ENCODE assay signal across 1 cellular context in the genomic region with DNA sequence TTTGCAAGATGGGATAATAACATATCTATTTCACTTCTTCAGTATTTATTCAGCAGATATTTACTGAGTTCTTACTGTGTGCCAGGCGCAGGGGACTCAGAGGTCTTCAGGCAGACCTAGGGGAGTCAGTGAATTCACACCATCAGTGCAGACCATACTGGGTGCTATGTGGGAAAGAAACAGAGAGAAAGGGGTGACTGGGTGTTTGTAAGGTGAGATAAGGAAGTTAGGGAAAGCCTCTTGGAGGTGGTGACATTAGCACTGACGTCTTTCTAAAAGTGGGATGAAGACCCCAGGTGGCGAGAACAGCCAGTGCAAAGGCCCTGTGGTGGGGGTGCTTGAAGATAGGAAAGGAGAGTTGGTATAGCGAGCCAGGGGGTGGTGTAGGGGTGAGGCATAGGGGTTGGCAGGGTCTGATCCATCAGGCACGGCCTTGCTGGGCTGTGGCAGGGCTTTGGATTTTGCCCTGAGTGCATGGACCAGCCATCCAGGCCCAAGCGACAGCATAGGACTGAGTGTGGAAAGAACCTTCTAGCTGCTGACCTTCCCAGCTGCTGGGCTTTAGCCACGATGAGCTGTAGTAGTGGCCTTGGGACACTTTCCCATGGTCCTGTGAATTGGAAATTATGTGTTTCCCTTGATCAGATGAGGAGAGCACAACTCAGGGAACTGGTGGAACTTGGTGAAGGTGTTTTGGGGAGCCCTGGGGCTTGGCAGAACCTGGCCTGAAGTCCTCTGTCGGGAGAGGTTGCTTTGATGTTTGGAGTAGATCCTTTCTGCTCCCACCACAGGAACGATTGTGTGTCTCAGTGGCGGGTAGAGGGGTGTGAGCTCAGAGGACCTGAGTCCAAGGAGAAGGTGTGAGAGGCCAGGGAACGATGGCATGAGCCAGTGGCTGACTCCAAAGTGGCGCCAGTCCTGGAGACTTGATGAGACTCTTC.
A peak's percentile ranks its signal among the peaks of the same experiment; 100 is the strongest.
TF ChIP-seq lines count a peak whose summit lies in the region.

No MANE protein-coding gene starts in this region.

TF ChIP-seq in HepG2, 621 proteins besides CTCF, POLR2A, EP300 and RAD21 (continued from another document and continues in another):
- TF ChIP-seq, protein P1, sequence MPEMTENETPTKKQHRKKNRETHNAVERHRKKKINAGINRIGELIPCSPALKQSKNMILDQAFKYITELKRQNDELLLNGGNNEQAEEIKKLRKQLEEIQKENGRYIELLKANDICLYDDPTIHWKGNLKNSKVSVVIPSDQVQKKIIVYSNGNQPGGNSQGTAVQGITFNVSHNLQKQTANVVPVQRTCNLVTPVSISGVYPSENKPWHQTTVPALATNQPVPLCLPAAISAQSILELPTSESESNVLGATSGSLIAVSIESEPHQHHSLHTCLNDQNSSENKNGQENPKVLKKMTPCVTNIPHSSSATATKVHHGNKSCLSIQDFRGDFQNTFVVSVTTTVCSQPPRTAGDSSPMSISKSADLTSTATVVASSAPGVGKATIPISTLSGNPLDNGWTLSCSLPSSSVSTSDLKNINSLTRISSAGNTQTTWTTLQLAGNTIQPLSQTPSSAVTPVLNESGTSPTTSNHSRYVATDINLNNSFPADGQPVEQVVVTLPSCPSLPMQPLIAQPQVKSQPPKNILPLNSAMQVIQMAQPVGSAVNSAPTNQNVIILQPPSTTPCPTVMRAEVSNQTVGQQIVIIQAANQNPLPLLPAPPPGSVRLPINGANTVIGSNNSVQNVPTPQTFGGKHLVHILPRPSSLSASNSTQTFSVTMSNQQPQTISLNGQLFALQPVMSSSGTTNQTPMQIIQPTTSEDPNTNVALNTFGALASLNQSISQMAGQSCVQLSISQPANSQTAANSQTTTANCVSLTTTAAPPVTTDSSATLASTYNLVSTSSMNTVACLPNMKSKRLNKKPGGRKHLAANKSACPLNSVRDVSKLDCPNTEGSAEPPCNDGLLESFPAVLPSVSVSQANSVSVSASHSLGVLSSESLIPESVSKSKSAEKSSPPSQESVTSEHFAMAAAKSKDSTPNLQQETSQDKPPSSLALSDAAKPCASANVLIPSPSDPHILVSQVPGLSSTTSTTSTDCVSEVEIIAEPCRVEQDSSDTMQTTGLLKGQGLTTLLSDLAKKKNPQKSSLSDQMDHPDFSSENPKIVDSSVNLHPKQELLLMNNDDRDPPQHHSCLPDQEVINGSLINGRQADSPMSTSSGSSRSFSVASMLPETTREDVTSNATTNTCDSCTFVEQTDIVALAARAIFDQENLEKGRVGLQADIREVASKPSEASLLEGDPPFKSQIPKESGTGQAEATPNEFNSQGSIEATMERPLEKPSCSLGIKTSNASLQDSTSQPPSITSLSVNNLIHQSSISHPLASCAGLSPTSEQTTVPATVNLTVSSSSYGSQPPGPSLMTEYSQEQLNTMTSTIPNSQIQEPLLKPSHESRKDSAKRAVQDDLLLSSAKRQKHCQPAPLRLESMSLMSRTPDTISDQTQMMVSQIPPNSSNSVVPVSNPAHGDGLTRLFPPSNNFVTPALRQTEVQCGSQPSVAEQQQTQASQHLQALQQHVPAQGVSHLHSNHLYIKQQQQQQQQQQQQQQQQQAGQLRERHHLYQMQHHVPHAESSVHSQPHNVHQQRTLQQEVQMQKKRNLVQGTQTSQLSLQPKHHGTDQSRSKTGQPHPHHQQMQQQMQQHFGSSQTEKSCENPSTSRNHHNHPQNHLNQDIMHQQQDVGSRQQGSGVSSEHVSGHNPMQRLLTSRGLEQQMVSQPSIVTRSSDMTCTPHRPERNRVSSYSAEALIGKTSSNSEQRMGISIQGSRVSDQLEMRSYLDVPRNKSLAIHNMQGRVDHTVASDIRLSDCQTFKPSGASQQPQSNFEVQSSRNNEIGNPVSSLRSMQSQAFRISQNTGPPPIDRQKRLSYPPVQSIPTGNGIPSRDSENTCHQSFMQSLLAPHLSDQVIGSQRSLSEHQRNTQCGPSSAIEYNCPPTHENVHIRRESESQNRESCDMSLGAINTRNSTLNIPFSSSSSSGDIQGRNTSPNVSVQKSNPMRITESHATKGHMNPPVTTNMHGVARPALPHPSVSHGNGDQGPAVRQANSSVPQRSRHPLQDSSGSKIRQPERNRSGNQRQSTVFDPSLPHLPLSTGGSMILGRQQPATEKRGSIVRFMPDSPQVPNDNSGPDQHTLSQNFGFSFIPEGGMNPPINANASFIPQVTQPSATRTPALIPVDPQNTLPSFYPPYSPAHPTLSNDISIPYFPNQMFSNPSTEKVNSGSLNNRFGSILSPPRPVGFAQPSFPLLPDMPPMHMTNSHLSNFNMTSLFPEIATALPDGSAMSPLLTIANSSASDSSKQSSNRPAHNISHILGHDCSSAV (CRISPR knock-in tag; IDR thresholded peaks at IDR 0.05; ENCODE audit: borderline replicate concordance), result no peak
- TF ChIP-seq ZNF484 (CRISPR knock-in tag; IDR thresholded peaks at IDR 0.05; ENCODE audit: borderline replicate concordance, low read depth) (no peak), RFXAP (CRISPR knock-in tag; IDR thresholded peaks at IDR 0.05; ENCODE audit: borderline replicate concordance) (0 out of 2 replicates have a peak, but pooled peaks have one; percentile 33), ZNF224 (CRISPR knock-in tag; IDR thresholded peaks at IDR 0.05) (peak; percentile 58; the same call in 1 of the 2 replicates), NBN (conservative IDR thresholded peaks at IDR 0.05) (no peak), ZNF12 (CRISPR knock-in tag; IDR thresholded peaks at IDR 0.05) (no peak), ZFP37 (CRISPR knock-in tag; IDR thresholded peaks at IDR 0.05; ENCODE audit: borderline replicate concordance) (peak; percentile 78; the same call in 1 of the 2 replicates), ZMYM2 (CRISPR knock-in tag; IDR thresholded peaks at IDR 0.05) (peak; percentile 65; the same call in 1 of the 2 replicates), HIVEP1 (CRISPR knock-in tag; IDR thresholded peaks at IDR 0.05) (peak; percentile 27; the same call in 1 of the 2 replicates), RXRA (CRISPR knock-in tag; IDR thresholded peaks at IDR 0.05) (0 out of 2 replicates have a peak, but pooled peaks have one; percentile 33), XBP1 (CRISPR knock-in tag; IDR thresholded peaks at IDR 0.05) (no peak), ZNF788 (CRISPR knock-in tag; IDR thresholded peaks at IDR 0.05; ENCODE audit: borderline replicate concordance) (no peak), REPIN1 (CRISPR knock-in tag; IDR thresholded peaks at IDR 0.05; ENCODE audit: borderline replicate concordance, low read depth) (no peak), ZNF317 (CRISPR knock-in tag; IDR thresholded peaks at IDR 0.05) (no peak; the same call in 1 of the 2 replicates), ZNF431 (CRISPR knock-in tag; IDR thresholded peaks at IDR 0.05; ENCODE audit: borderline replicate concordance, low read depth) (no peak), HOXA9 (CRISPR knock-in tag; IDR thresholded peaks at IDR 0.05; ENCODE audit: borderline replicate concordance) (no peak), MEF2D (CRISPR knock-in tag; IDR thresholded peaks at IDR 0.05) (no peak; the same call in 1 of the 2 replicates), SIX4 (CRISPR knock-in tag; IDR thresholded peaks at IDR 0.05) (no peak), MTA3 (CRISPR knock-in tag; IDR thresholded peaks at IDR 0.05) (no peak), CREM (IDR thresholded peaks at IDR 0.05) (no peak), CREM (CRISPR knock-in tag; IDR thresholded peaks at IDR 0.05) (no peak), ZNF251 (CRISPR knock-in tag; IDR thresholded peaks at IDR 0.05) (no peak)
- TF ChIP-seq, protein P2, sequence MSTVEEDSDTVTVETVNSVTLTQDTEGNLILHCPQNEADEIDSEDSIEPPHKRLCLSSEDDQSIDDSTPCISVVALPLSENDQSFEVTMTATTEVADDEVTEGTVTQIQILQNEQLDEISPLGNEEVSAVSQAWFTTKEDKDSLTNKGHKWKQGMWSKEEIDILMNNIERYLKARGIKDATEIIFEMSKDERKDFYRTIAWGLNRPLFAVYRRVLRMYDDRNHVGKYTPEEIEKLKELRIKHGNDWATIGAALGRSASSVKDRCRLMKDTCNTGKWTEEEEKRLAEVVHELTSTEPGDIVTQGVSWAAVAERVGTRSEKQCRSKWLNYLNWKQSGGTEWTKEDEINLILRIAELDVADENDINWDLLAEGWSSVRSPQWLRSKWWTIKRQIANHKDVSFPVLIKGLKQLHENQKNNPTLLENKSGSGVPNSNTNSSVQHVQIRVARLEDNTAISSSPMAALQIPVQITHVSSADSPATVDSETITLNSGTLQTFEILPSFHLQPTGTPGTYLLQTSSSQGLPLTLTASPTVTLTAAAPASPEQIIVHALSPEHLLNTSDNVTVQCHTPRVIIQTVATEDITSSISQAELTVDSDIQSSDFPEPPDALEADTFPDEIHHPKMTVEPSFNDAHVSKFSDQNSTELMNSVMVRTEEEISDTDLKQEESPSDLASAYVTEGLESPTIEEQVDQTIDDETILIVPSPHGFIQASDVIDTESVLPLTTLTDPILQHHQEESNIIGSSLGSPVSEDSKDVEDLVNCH (CRISPR knock-in tag; IDR thresholded peaks at IDR 0.05), result 0 out of 2 replicates have a peak, but pooled peaks have one; percentile 12
- TF ChIP-seq, protein P3, sequence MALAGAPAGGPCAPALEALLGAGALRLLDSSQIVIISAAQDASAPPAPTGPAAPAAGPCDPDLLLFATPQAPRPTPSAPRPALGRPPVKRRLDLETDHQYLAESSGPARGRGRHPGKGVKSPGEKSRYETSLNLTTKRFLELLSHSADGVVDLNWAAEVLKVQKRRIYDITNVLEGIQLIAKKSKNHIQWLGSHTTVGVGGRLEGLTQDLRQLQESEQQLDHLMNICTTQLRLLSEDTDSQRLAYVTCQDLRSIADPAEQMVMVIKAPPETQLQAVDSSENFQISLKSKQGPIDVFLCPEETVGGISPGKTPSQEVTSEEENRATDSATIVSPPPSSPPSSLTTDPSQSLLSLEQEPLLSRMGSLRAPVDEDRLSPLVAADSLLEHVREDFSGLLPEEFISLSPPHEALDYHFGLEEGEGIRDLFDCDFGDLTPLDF (CRISPR knock-in tag; IDR thresholded peaks at IDR 0.05), result no peak
- TF ChIP-seq, protein P4, sequence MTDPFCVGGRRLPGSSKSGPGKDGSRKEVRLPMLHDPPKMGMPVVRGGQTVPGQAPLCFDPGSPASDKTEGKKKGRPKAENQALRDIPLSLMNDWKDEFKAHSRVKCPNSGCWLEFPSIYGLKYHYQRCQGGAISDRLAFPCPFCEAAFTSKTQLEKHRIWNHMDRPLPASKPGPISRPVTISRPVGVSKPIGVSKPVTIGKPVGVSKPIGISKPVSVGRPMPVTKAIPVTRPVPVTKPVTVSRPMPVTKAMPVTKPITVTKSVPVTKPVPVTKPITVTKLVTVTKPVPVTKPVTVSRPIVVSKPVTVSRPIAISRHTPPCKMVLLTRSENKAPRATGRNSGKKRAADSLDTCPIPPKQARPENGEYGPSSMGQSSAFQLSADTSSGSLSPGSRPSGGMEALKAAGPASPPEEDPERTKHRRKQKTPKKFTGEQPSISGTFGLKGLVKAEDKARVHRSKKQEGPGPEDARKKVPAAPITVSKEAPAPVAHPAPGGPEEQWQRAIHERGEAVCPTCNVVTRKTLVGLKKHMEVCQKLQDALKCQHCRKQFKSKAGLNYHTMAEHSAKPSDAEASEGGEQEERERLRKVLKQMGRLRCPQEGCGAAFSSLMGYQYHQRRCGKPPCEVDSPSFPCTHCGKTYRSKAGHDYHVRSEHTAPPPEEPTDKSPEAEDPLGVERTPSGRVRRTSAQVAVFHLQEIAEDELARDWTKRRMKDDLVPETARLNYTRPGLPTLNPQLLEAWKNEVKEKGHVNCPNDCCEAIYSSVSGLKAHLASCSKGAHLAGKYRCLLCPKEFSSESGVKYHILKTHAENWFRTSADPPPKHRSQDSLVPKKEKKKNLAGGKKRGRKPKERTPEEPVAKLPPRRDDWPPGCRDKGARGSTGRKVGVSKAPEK (CRISPR knock-in tag; IDR thresholded peaks at IDR 0.05; ENCODE audit: borderline replicate concordance), result 0 out of 2 replicates have a peak, but pooled peaks have one; percentile 33
- TF ChIP-seq, protein P5, sequence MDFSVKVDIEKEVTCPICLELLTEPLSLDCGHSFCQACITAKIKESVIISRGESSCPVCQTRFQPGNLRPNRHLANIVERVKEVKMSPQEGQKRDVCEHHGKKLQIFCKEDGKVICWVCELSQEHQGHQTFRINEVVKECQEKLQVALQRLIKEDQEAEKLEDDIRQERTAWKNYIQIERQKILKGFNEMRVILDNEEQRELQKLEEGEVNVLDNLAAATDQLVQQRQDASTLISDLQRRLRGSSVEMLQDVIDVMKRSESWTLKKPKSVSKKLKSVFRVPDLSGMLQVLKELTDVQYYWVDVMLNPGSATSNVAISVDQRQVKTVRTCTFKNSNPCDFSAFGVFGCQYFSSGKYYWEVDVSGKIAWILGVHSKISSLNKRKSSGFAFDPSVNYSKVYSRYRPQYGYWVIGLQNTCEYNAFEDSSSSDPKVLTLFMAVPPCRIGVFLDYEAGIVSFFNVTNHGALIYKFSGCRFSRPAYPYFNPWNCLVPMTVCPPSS (IDR thresholded peaks at IDR 0.05), result no peak
- TF ChIP-seq, protein P6, sequence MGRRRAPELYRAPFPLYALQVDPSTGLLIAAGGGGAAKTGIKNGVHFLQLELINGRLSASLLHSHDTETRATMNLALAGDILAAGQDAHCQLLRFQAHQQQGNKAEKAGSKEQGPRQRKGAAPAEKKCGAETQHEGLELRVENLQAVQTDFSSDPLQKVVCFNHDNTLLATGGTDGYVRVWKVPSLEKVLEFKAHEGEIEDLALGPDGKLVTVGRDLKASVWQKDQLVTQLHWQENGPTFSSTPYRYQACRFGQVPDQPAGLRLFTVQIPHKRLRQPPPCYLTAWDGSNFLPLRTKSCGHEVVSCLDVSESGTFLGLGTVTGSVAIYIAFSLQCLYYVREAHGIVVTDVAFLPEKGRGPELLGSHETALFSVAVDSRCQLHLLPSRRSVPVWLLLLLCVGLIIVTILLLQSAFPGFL (CRISPR knock-in tag; IDR thresholded peaks at IDR 0.05), result no peak
- TF ChIP-seq, protein P7, sequence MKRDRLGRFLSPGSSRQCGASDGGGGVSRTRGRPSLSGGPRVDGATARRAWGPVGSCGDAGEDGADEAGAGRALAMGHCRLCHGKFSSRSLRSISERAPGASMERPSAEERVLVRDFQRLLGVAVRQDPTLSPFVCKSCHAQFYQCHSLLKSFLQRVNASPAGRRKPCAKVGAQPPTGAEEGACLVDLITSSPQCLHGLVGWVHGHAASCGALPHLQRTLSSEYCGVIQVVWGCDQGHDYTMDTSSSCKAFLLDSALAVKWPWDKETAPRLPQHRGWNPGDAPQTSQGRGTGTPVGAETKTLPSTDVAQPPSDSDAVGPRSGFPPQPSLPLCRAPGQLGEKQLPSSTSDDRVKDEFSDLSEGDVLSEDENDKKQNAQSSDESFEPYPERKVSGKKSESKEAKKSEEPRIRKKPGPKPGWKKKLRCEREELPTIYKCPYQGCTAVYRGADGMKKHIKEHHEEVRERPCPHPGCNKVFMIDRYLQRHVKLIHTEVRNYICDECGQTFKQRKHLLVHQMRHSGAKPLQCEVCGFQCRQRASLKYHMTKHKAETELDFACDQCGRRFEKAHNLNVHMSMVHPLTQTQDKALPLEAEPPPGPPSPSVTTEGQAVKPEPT (CRISPR knock-in tag; IDR thresholded peaks at IDR 0.05; ENCODE audit: low read depth), result 0 out of 2 replicates have a peak, but pooled peaks have one; percentile 67
- TF ChIP-seq, protein P8, sequence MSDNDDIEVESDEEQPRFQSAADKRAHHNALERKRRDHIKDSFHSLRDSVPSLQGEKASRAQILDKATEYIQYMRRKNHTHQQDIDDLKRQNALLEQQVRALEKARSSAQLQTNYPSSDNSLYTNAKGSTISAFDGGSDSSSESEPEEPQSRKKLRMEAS (IDR thresholded peaks at IDR 0.05), result peak; percentile 27; the same call in 1 of the 2 replicates
- TF ChIP-seq, protein P9, sequence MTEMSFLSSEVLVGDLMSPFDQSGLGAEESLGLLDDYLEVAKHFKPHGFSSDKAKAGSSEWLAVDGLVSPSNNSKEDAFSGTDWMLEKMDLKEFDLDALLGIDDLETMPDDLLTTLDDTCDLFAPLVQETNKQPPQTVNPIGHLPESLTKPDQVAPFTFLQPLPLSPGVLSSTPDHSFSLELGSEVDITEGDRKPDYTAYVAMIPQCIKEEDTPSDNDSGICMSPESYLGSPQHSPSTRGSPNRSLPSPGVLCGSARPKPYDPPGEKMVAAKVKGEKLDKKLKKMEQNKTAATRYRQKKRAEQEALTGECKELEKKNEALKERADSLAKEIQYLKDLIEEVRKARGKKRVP (CRISPR knock-in tag; IDR thresholded peaks at IDR 0.05), result no peak
- TF ChIP-seq, protein P10, sequence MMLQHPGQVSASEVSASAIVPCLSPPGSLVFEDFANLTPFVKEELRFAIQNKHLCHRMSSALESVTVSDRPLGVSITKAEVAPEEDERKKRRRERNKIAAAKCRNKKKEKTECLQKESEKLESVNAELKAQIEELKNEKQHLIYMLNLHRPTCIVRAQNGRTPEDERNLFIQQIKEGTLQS (CRISPR knock-in tag; IDR thresholded peaks at IDR 0.05), result 0 out of 2 replicates have a peak, but pooled peaks have one; percentile 6
